Comparison of ENCODE assay signal across 8 cellular contexts in the genomic region with DNA sequence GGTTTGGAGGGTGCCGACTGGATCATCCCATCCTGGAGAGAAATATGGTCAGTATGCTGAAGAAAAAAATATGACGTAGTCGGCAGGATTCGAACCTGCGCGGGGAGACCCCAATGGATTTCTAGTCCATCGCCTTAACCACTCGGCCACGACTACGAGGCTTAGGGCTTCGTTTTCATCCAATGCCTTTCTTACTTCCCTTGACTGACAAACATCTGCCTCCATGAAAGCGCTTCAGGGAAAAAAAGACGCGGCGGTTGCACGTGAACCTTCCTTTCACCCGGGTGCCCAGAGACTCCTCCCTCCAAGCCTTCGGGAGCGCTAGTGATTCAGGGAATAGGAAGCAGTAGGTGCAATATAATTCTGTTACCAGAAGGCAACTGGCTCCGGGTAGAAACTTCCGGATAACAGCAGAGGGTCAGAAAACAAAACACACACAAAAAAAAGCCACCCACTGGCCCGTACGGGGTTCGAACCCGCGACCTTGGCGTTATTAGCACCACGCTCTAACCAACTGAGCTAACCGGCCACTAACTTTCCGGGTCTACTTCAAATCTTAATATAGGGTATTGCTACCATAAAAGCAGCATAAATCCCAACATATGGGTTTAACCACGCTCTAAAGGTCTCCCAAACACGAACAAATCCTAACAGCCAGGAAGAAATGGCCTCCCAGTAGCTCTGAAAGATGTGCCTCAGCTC. TPM values are rescaled to one million over a fixed set of nuclear protein-coding genes. Genes with fewer than 3 reads are reported as not detected.
A peak's percentile ranks its signal among the peaks of the same experiment; 100 is the strongest.
DNase-seq lines count a peak whose midpoint lies in the region; ATAC-seq, FAIRE-seq and TF ChIP-seq lines count a peak whose summit lies in the region.

No MANE protein-coding gene starts in this region.

- no peaks in the 10 kb centered on the region for H3K27me3 ChIP-seq in CD4-positive, alpha-beta T cell (ENCODE audit: control insufficient read depth, insufficient read depth, low read length)

- peaks cover 67% of the 10 kb centered on the region for H3K4me1 Mint-ChIP-seq in CD4-positive, alpha-beta T cell (ENCODE audit: low read depth)
- peaks cover 57% of the 10 kb centered on the region for H3K4me1 Mint-ChIP-seq in T-helper 17 cell
- H3K4me1 Mint-ChIP-seq in dendritic cell treated with granulocyte-macrophage colony-stimulating factor and Interleukin-4, amounts not matched to agents 40 ng/mL and 50 ng/mL, for 4 days (ENCODE audit: low read depth), result peaks cover 57% of the 10 kb centered on the region

- ATAC-seq in CD4-positive, alpha-beta T cell (ENCODE audit: poor library complexity), result no peak
- ATAC-seq in T-helper 17 cell (no peak), left colon (peak; percentile 34), GM21390 (IDR thresholded peaks at IDR 0.05; ENCODE audit: unreplicated experiment) (no peak), GM19351 (IDR thresholded peaks at IDR 0.05; ENCODE audit: unreplicated experiment) (no peak)

- peaks cover 28% of the 10 kb centered on the region for H3K27me3 Mint-ChIP-seq in CD4-positive, alpha-beta T cell
- peaks cover 10% of the 10 kb centered on the region for H3K27me3 Mint-ChIP-seq in T-helper 17 cell
- H3K27me3 Mint-ChIP-seq in dendritic cell treated with granulocyte-macrophage colony-stimulating factor and Interleukin-4, amounts not matched to agents 40 ng/mL and 50 ng/mL, for 4 days, result no peaks in the 10 kb centered on the region

- peak overlapping the region; percentile 63 for H3K4me3 Mint-ChIP-seq in CD4-positive, alpha-beta T cell
- H3K4me3 Mint-ChIP-seq in T-helper 17 cell, result peak overlapping the region; percentile 65
- H3K4me3 Mint-ChIP-seq in dendritic cell treated with granulocyte-macrophage colony-stimulating factor and Interleukin-4, amounts not matched to agents 40 ng/mL and 50 ng/mL, for 4 days, result peak overlapping the region; percentile 67

- CTCF ChIA-PET in CD4-positive, alpha-beta T cell (lab: Charles Lee), result interaction anchor here (0.8 to 1.5 kb wide), 3 partner anchors 16 to 108 kb away, joined by 3 to 7 read pairs (median 6); a partner anchor contains a TSS

- peak overlapping the region; percentile 49 for H3K27ac ChIP-seq in CD4-positive, alpha-beta T cell (ENCODE audit: low read depth, low read length)

- H3K27ac Mint-ChIP-seq in CD4-positive, alpha-beta T cell, result peak overlapping the region; percentile 99
- H3K27ac Mint-ChIP-seq in T-helper 17 cell, result peak overlapping the region; percentile 92
- H3K27ac Mint-ChIP-seq in dendritic cell treated with granulocyte-macrophage colony-stimulating factor and Interleukin-4, amounts not matched to agents 40 ng/mL and 50 ng/mL, for 4 days, result peak overlapping the region; percentile 61

- no peaks in the 10 kb centered on the region for H3K9me3 ChIP-seq in CD4-positive, alpha-beta T cell (ENCODE audit: control insufficient read depth, low read length)
- no peaks in the 10 kb centered on the region for H3K9me3 ChIP-seq in T-helper 17 cell (ENCODE audit: control insufficient read depth, low read length, poor library complexity, severe bottlenecking)

- no peak for TF ChIP-seq CTCF in CD4-positive, alpha-beta T cell (IDR thresholded peaks at IDR 0.05)

- H3K9me3 Mint-ChIP-seq in CD4-positive, alpha-beta T cell, result no peaks in the 10 kb centered on the region
- H3K9me3 Mint-ChIP-seq in dendritic cell treated with granulocyte-macrophage colony-stimulating factor and Interleukin-4, amounts not matched to agents 40 ng/mL and 50 ng/mL, for 4 days, result no peaks in the 10 kb centered on the region

- intact Hi-C loops in CD4-positive, alpha-beta T cell (cut with DNase I, micrococcal nuclease), result loop anchor here in 1 of 2 experiments (1.0 kb wide), 1 partner anchor 21 kb away; no protein-coding TSS in a partner anchor
- intact Hi-C loops in dendritic cell treated with granulocyte-macrophage colony-stimulating factor and Interleukin-4, amounts not matched to agents 40 ng/mL and 50 ng/mL, for 4 days (cut with micrococcal nuclease), result no loop called here
- intact Hi-C loops in left colon (cut with DNase I, micrococcal nuclease), result no loop called here

- DNase-seq in CD4-positive, alpha-beta T cell, result peak in 2 of 10 experiments; percentile 17 to 27
- peak; percentile 81 for DNase-seq in HTR-8/SVneo (ENCODE audit: insufficient read length, low spot score)
- no peak for DNase-seq in T-helper 17 cell
- peak; percentile 77 to 85 for DNase-seq in left colon
- peak; percentile 78 for DNase-seq in stimulated activated CD4-positive, alpha-beta T cell treated with anti-CD3 and anti-CD28 coated beads, Interleukin-1b, Interleukin-23, amount 100 ng/mL, for 48 hours

- peaks cover 80% of the 10 kb centered on the region for H3K36me3 Mint-ChIP-seq in CD4-positive, alpha-beta T cell (ENCODE audit: low read depth)
- peaks cover 15% of the 10 kb centered on the region for H3K36me3 Mint-ChIP-seq in T-helper 17 cell (ENCODE audit: low read depth)
- H3K36me3 Mint-ChIP-seq in dendritic cell treated with granulocyte-macrophage colony-stimulating factor and Interleukin-4, amounts not matched to agents 40 ng/mL and 50 ng/mL, for 4 days (ENCODE audit: low read depth), result peaks cover 86% of the 10 kb centered on the region

- FAIRE-seq in HTR-8/SVneo (lab: Jason Lieb, UNC), result no peak

- POLR2A ChIA-PET in CD4-positive, alpha-beta T cell (lab: Charles Lee), result interaction anchor here (0.8 to 19.8 kb wide), 15 partner anchors 16 to 404 kb away, joined by 3 to 630 read pairs (median 10); a partner anchor contains a TSS

RNA-seq across cellular contexts. Expression of a gene that starts 16.3 kb away (rescaled TPM):
- total RNA-seq in CD4-positive, alpha-beta T cell, result 1 to 10 TPM in 1 of 2 experiments, under 1 TPM in 1; 0.56 to 1.4 TPM
- 1 to 10 TPM; 2.2 to 2.5 TPM for total RNA-seq in T-helper 17 cell
- total RNA-seq in left colon, result 10 to 100 TPM in 1 of 2 donors, 1 to 10 TPM in 1; 6.4 to 22.4 TPM

RNA-seq across cellular contexts. Expression of a gene that starts 21.2 kb away (rescaled TPM):
- 100 to 1,000 TPM; 259 to 269 TPM for total RNA-seq in CD4-positive, alpha-beta T cell
- total RNA-seq in T-helper 17 cell, result 100 to 1,000 TPM; 218 TPM
- 10 to 100 TPM; 38.7 to 38.8 TPM for total RNA-seq in left colon

RNA-seq across cellular contexts. Expression of a gene that starts 22.4 kb away (rescaled TPM):
- total RNA-seq in CD4-positive, alpha-beta T cell, result 10 to 100 TPM; 22.3 to 23.0 TPM
- total RNA-seq in T-helper 17 cell (10 to 100 TPM; 21.1 to 27.0 TPM), left colon (10 to 100 TPM; 17.0 to 23.9 TPM)

RNA-seq across cellular contexts. Expression of a gene that starts 36.7 kb away (rescaled TPM):
- total RNA-seq in CD4-positive, alpha-beta T cell, result 1 to 10 TPM; 6.1 to 6.4 TPM
- total RNA-seq in T-helper 17 cell, result 1 to 10 TPM; 8.3 to 8.7 TPM
- total RNA-seq in left colon, result 10 to 100 TPM; 12.2 to 13.3 TPM

RNA-seq across cellular contexts. Expression of a gene that starts 50.5 kb away (rescaled TPM):
- total RNA-seq in CD4-positive, alpha-beta T cell, result 10 to 100 TPM; 12.2 to 12.9 TPM
- total RNA-seq in T-helper 17 cell (10 to 100 TPM; 33.0 to 33.9 TPM), left colon (10 to 100 TPM; 11.3 to 12.6 TPM)

Comparison
In these comparisons a context has a peak if more than half of its experiments do, and no peak if none do; other contexts are left out.
1. DNase-seq: peak in HTR-8/SVneo (single experiment), left colon (2 of 2) and stimulated activated CD4-positive, alpha-beta T cell treated with anti-CD3 and anti-CD28 coated beads, Interleukin-1b, Interleukin-23, amount 100 ng/mL, for 48 hours (single experiment); none in T-helper 17 cell (0 of 3).
2. RNA of a gene that starts 21.2 kb away (total RNA-seq): 259 to 269 TPM in CD4-positive, alpha-beta T cell and 218 TPM in T-helper 17 cell; 38.7 to 38.8 TPM in left colon; every median in the first group is over 4 times any median in the second.
3. Peak in every context shown above with its lines, with median percentiles within 50 percentile points of each other: H3K27ac Mint-ChIP-seq and H3K4me3 Mint-ChIP-seq.